Comparison of ENCODE assay signal across 22 cellular contexts in genomic region chr1:34361121-34361520, GRCh38.
"Had no signal": no experiment of that assay in that cellular context is flagged by ENCODE, and none has a peak within 500 bp of the region (broad histone marks: within the 10 kb centered on the region; RNA-seq: fewer than 3 reads in every experiment).

No MANE protein-coding gene starts in this region.

- DNase-seq: dorsolateral prefrontal cortex; effector CD4-positive, alpha-beta T cell; foreskin fibroblast; gastrocnemius medialis; head of caudate nucleus; kidney; left lung; mesenchymal stem cell; midbrain; naive thymus-derived CD4-positive, alpha-beta T cell; psoas muscle; right cardiac atrium; sigmoid colon; stimulated activated CD4-positive, alpha-beta T cell treated with anti-CD3 and anti-CD28 coated beads, Interleukin-2, amount 100 ng/mL, for 24 hours; stimulated activated CD4-positive, alpha-beta T cell treated with anti-CD3 and anti-CD28 coated beads, Interleukin-4, amount 100 ng/mL, for 24 hours; stimulated activated naive CD4-positive, alpha-beta T cell treated with Interleukin-2 at 50 U/mL for 16 hours; stomach; thyroid gland had no signal

- H3K27ac Mint-ChIP-seq: naive thymus-derived CD4-positive, alpha-beta T cell; nephron; neural progenitor cell; stimulated activated effector memory CD8-positive, alpha-beta T cell treated with anti-CD3 and anti-CD28 coated beads, Interleukin-12 subunit alpha, Interleukin-12 subunit beta, amount 100 ng/mL, for 72 hours; type B pancreatic cell had no signal

- H3K4me1 Mint-ChIP-seq: naive thymus-derived CD4-positive, alpha-beta T cell; nephron; neural progenitor cell; stimulated activated effector memory CD8-positive, alpha-beta T cell treated with anti-CD3 and anti-CD28 coated beads, Interleukin-12 subunit alpha, Interleukin-12 subunit beta, amount 100 ng/mL, for 72 hours had no signal

- H3K27ac ChIP-seq: dorsolateral prefrontal cortex, gastrocnemius medialis, left lung, neural progenitor cell, psoas muscle, sigmoid colon, stomach, thyroid gland had no signal

- H3K9me3 Mint-ChIP-seq: nephron; neural progenitor cell; stimulated activated effector memory CD8-positive, alpha-beta T cell treated with anti-CD3 and anti-CD28 coated beads, Interleukin-12 subunit alpha, Interleukin-12 subunit beta, amount 100 ng/mL, for 72 hours; type B pancreatic cell had no signal

- H3K4me3 Mint-ChIP-seq: naive thymus-derived CD4-positive, alpha-beta T cell; nephron; neural progenitor cell; stimulated activated effector memory CD8-positive, alpha-beta T cell treated with anti-CD3 and anti-CD28 coated beads, Interleukin-12 subunit alpha, Interleukin-12 subunit beta, amount 100 ng/mL, for 72 hours had no signal

- H3K36me3 Mint-ChIP-seq: naive thymus-derived CD4-positive, alpha-beta T cell; neural progenitor cell; stimulated activated effector memory CD8-positive, alpha-beta T cell treated with anti-CD3 and anti-CD28 coated beads, Interleukin-12 subunit alpha, Interleukin-12 subunit beta, amount 100 ng/mL, for 72 hours; type B pancreatic cell had no signal

- ATAC-seq: gastrocnemius medialis; left lung; naive thymus-derived CD4-positive, alpha-beta T cell; psoas muscle; right cardiac atrium had no signal

- H3K4me3 ChIP-seq: dorsolateral prefrontal cortex, gastrocnemius medialis, left lung, neural progenitor cell, psoas muscle, sigmoid colon, stomach, thyroid gland had no signal
